In genomic region chr3:175187586-175187985, GRCh38 we compare ENCODE assay signal across 1 cellular context.
TF ChIP-seq lines count a peak whose summit lies in the region.

No MANE protein-coding gene starts in this region.

TF ChIP-seq in IMR-90, 13 proteins besides CTCF, POLR2A, EP300 and RAD21:
- TF ChIP-seq MAFK (IDR thresholded peaks at IDR 0.05; ENCODE audit: low read depth, low read length) (no peak), MXI1 (IDR thresholded peaks at IDR 0.05; ENCODE audit: borderline replicate concordance, low read depth, low read length) (no peak), MAZ (IDR thresholded peaks at IDR 0.05; ENCODE audit: borderline replicate concordance, low read depth, low read length) (no peak), CEBPB (IDR thresholded peaks at IDR 0.05; ENCODE audit: low read depth, low read length) (no peak), NFE2L2 (IDR thresholded peaks at IDR 0.05; ENCODE audit: low read depth, low read length) (no peak), RFX5 (IDR thresholded peaks at IDR 0.05; ENCODE audit: low read depth, low read length) (no peak), CHD1 (IDR thresholded peaks at IDR 0.05; ENCODE audit: low read depth, low read length) (no peak)
- TF ChIP-seq, protein P1, sequence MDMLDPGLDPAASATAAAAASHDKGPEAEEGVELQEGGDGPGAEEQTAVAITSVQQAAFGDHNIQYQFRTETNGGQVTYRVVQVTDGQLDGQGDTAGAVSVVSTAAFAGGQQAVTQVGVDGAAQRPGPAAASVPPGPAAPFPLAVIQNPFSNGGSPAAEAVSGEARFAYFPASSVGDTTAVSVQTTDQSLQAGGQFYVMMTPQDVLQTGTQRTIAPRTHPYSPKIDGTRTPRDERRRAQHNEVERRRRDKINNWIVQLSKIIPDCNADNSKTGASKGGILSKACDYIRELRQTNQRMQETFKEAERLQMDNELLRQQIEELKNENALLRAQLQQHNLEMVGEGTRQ (IDR thresholded peaks at IDR 0.05; ENCODE audit: low read depth, low read length): no peak
TF ChIP-seq in IMR-90: peak in this region for 0.
